ENCODE assay signal across 20 cellular contexts in genomic region chr5:157210652-157211051, GRCh38. TPM values are rescaled to one million over a fixed set of nuclear protein-coding genes. Genes with fewer than 3 reads are reported as not detected.
DNase-seq lines count a peak whose midpoint lies in the region; ATAC-seq and TF ChIP-seq lines count a peak whose summit lies in the region.
"Not testable (repeated sequence)": the region's sequence is repeated elsewhere in the genome, so short reads cannot be mapped to it uniquely, and the experiment has no call there.
"Had no signal": no experiment of that assay in that cellular context is flagged by ENCODE, and none has a peak within 500 bp of the region (broad histone marks: within the 10 kb centered on the region; RNA-seq: fewer than 3 reads in every experiment).

No MANE protein-coding gene starts in this region.

- H3K36me3 ChIP-seq in CD8-positive, alpha-beta T cell (ENCODE audit: insufficient read depth, low read length) = peaks cover 66% of the 10 kb centered on the region
- H3K36me3 ChIP-seq in naive thymus-derived CD4-positive, alpha-beta T cell (ENCODE audit: control insufficient read depth in 2 of 3, insufficient read depth in 3 of 3, low read length in 3 of 3) = peaks cover 29 to 86% (median 31%) of the 10 kb centered on the region in 3 experiments

- ATAC-seq in CD8-positive, alpha-beta T cell = peak; percentile 49
- not testable (repeated sequence) for ATAC-seq in activated CD4-positive, alpha-beta T cell treated with anti-CD3 and anti-CD28 coated beads for 36 hours; activated T-helper 17 cell treated with anti-CD3 and anti-CD28 coated beads, Interleukin-2, amount 50 U/mL, for 72 hours (replicated peaks); stimulated activated naive CD8-positive, alpha-beta T cell treated with anti-CD3 and anti-CD28 coated beads, Interleukin-15, amount 100 ng/mL, for 72 hours
- ATAC-seq in naive thymus-derived CD4-positive, alpha-beta T cell = peak; percentile 38

- not testable (repeated sequence) for H3K4me3 ChIP-seq in CD8-positive, alpha-beta T cell (ENCODE audit: low read depth, low read length); NB4 (ENCODE audit: low read depth, low read length); naive thymus-derived CD4-positive, alpha-beta T cell (ENCODE audit: low read length)

- H3K27ac Mint-ChIP-seq in CD8-positive, alpha-beta T cell = peak overlapping the region; percentile 87
- H3K27ac Mint-ChIP-seq in activated CD4-positive, alpha-beta T cell treated with anti-CD3 and anti-CD28 coated beads for 36 hours = peak overlapping the region; percentile 44
- H3K27ac Mint-ChIP-seq in activated T-helper 17 cell treated with anti-CD3 and anti-CD28 coated beads, Interleukin-2, amount 50 U/mL, for 72 hours = peak overlapping the region; percentile 31
- H3K27ac Mint-ChIP-seq in naive thymus-derived CD4-positive, alpha-beta T cell = peak overlapping the region; percentile 71 to 98 (median 89)
- peak overlapping the region; percentile 12 to 85 for H3K27ac Mint-ChIP-seq in stimulated activated naive CD8-positive, alpha-beta T cell treated with anti-CD3 and anti-CD28 coated beads, Interleukin-15, amount 100 ng/mL, for 72 hours

- not testable (repeated sequence) for TF ChIP-seq CTCF in CD8-positive, alpha-beta T cell (IDR thresholded peaks at IDR 0.05); NB4 (IDR thresholded peaks at IDR 0.05; ENCODE audit: low read depth, low read length)

- POLR2A ChIA-PET in CD8-positive, alpha-beta T cell (lab: Charles Lee) = interaction anchor here (2.1 kb wide), 1 partner anchor 17 kb away, joined by 6 read pairs; no protein-coding TSS in a partner anchor
- POLR2A ChIA-PET in activated CD4-positive, alpha-beta T cell treated with anti-CD3 and anti-CD28 coated beads for 36 hours (lab: Charles Lee) = not testable (repeated sequence)
- POLR2A ChIA-PET in naive thymus-derived CD4-positive, alpha-beta T cell (lab: Charles Lee) = interaction anchor here (0.7 to 4.0 kb wide), 5 partner anchors 14 to 63 kb away, joined by 3 to 13 read pairs (median 7); no protein-coding TSS in a partner anchor

- CTCF ChIA-PET in CD8-positive, alpha-beta T cell (lab: Charles Lee); naive thymus-derived CD4-positive, alpha-beta T cell (lab: Charles Lee): not testable (repeated sequence)
- CTCF ChIA-PET in activated CD4-positive, alpha-beta T cell treated with anti-CD3 and anti-CD28 coated beads for 36 hours (lab: Charles Lee) = interaction anchor here (0.6 to 1.2 kb wide), 3 partner anchors 21 to 57 kb away, joined by 3 read pairs; no protein-coding TSS in a partner anchor

- peak overlapping the region; percentile 45 for H3K4me3 Mint-ChIP-seq in CD8-positive, alpha-beta T cell
- not testable (repeated sequence) for H3K4me3 Mint-ChIP-seq in activated CD4-positive, alpha-beta T cell treated with anti-CD3 and anti-CD28 coated beads for 36 hours
- peak overlapping the region; percentile 74 for H3K4me3 Mint-ChIP-seq in activated T-helper 17 cell treated with anti-CD3 and anti-CD28 coated beads, Interleukin-2, amount 50 U/mL, for 72 hours
- peak overlapping the region; percentile 30 to 89 (median 58) for H3K4me3 Mint-ChIP-seq in naive thymus-derived CD4-positive, alpha-beta T cell
- H3K4me3 Mint-ChIP-seq in stimulated activated naive CD8-positive, alpha-beta T cell treated with anti-CD3 and anti-CD28 coated beads, Interleukin-15, amount 100 ng/mL, for 72 hours = peak overlapping the region in 1 of 2 donors; percentile 40

- peaks cover 94% of the 10 kb centered on the region for H3K4me1 ChIP-seq in CD8-positive, alpha-beta T cell (ENCODE audit: insufficient read depth, low read length)
- H3K4me1 ChIP-seq in naive thymus-derived CD4-positive, alpha-beta T cell (ENCODE audit: control insufficient read depth in 2 of 2, insufficient read depth in 2 of 2, low read length in 2 of 2) = peaks cover 75 to 91% of the 10 kb centered on the region in 2 donors

- not testable (repeated sequence) for H3K27me3 ChIP-seq in CD8-positive, alpha-beta T cell (ENCODE audit: insufficient read depth, low read length); naive thymus-derived CD4-positive, alpha-beta T cell (ENCODE audit: control insufficient read depth in 2 of 2, insufficient read depth in 2 of 2, low read length in 2 of 2)

- not testable (repeated sequence) for H3K9me3 Mint-ChIP-seq in CD8-positive, alpha-beta T cell; activated CD4-positive, alpha-beta T cell treated with anti-CD3 and anti-CD28 coated beads for 36 hours (ENCODE audit: low read depth); activated T-helper 17 cell treated with anti-CD3 and anti-CD28 coated beads, Interleukin-2, amount 50 U/mL, for 72 hours; naive thymus-derived CD4-positive, alpha-beta T cell; stimulated activated naive CD8-positive, alpha-beta T cell treated with anti-CD3 and anti-CD28 coated beads, Interleukin-15, amount 100 ng/mL, for 72 hours

- H3K27me3 Mint-ChIP-seq in CD8-positive, alpha-beta T cell (ENCODE audit: low read depth); activated CD4-positive, alpha-beta T cell treated with anti-CD3 and anti-CD28 coated beads for 36 hours; activated T-helper 17 cell treated with anti-CD3 and anti-CD28 coated beads, Interleukin-2, amount 50 U/mL, for 72 hours; naive thymus-derived CD4-positive, alpha-beta T cell; stimulated activated naive CD8-positive, alpha-beta T cell treated with anti-CD3 and anti-CD28 coated beads, Interleukin-15, amount 100 ng/mL, for 72 hours: not testable (repeated sequence)

- TF ChIP-seq POLR2A in NB4 (IDR thresholded peaks at IDR 0.05; ENCODE audit: extremely low read depth, insufficient read length) = not testable (repeated sequence)

- not testable (repeated sequence) for DNase-seq in CD8-positive, alpha-beta T cell; activated CD4-positive, alpha-beta T cell treated with anti-CD3 and anti-CD28 coated beads for 36 hours; stimulated activated naive CD8-positive, alpha-beta T cell treated with anti-CD3 and anti-CD28 coated beads, Interleukin-15, amount 100 ng/mL, for 72 hours
- DNase-seq in NB4 (ENCODE audit: low read depth) (peak; percentile 21), amniotic epithelial cell (ENCODE audit: low read depth) (peak; percentile 53), fibroblast of gingiva (ENCODE audit: low read depth) (peak; percentile 71)
- DNase-seq in naive thymus-derived CD4-positive, alpha-beta T cell = peak in 2 of 9 donors; percentile 50 to 51

- intact Hi-C loops in CD8-positive, alpha-beta T cell (cut with DNase I, micrococcal nuclease) = loop anchor here in 1 of 2 experiments (1.0 kb wide), 1 partner anchor 11 kb away; no protein-coding TSS in a partner anchor
- intact Hi-C loops in activated CD4-positive, alpha-beta T cell treated with anti-CD3 and anti-CD28 coated beads for 36 hours (cut with DNase I, micrococcal nuclease) = loop anchor here in 1 of 2 experiments (10.0 kb wide), 1 partner anchor 186 kb away; no protein-coding TSS in a partner anchor
- intact Hi-C loops in naive thymus-derived CD4-positive, alpha-beta T cell (cut with micrococcal nuclease) = not testable (repeated sequence)

- not testable (repeated sequence) for H3K9me3 ChIP-seq in CD8-positive, alpha-beta T cell (ENCODE audit: low read length); naive thymus-derived CD4-positive, alpha-beta T cell (ENCODE audit: control insufficient read depth in 2 of 3, low read length in 3 of 3)

- H3K27ac ChIP-seq in CD8-positive, alpha-beta T cell (ENCODE audit: low read depth, low read length) = peak overlapping the region; percentile 20
- H3K27ac ChIP-seq in naive thymus-derived CD4-positive, alpha-beta T cell (ENCODE audit: low read depth, low read length) = peak overlapping the region; percentile 57

- H3K36me3 Mint-ChIP-seq in CD8-positive, alpha-beta T cell = peaks cover 92% of the 10 kb centered on the region
- peaks cover 96% of the 10 kb centered on the region for H3K36me3 Mint-ChIP-seq in activated CD4-positive, alpha-beta T cell treated with anti-CD3 and anti-CD28 coated beads for 36 hours (ENCODE audit: low read depth)
- peaks cover 100% of the 10 kb centered on the region for H3K36me3 Mint-ChIP-seq in activated T-helper 17 cell treated with anti-CD3 and anti-CD28 coated beads, Interleukin-2, amount 50 U/mL, for 72 hours (ENCODE audit: low read depth)
- H3K36me3 Mint-ChIP-seq in naive thymus-derived CD4-positive, alpha-beta T cell = peaks cover 39 to 81% (median 74%) of the 10 kb centered on the region in 5 donors

- peaks cover 92% of the 10 kb centered on the region for H3K4me1 Mint-ChIP-seq in CD8-positive, alpha-beta T cell (ENCODE audit: low read depth)
- H3K4me1 Mint-ChIP-seq in activated CD4-positive, alpha-beta T cell treated with anti-CD3 and anti-CD28 coated beads for 36 hours = peaks cover 95% of the 10 kb centered on the region
- H3K4me1 Mint-ChIP-seq in activated T-helper 17 cell treated with anti-CD3 and anti-CD28 coated beads, Interleukin-2, amount 50 U/mL, for 72 hours = peaks cover 66% of the 10 kb centered on the region
- H3K4me1 Mint-ChIP-seq in naive thymus-derived CD4-positive, alpha-beta T cell = peaks cover 42 to 100% (median 96%) of the 10 kb centered on the region in 7 donors
- H3K4me1 Mint-ChIP-seq in stimulated activated naive CD8-positive, alpha-beta T cell treated with anti-CD3 and anti-CD28 coated beads, Interleukin-15, amount 100 ng/mL, for 72 hours = peaks cover 99% of the 10 kb centered on the region

RNA-seq across cellular contexts. Expression of gene ITK, which starts 30.0 kb away (rescaled TPM):
- total RNA-seq in CD8-positive, alpha-beta T cell = 100 to 1,000 TPM; 222 to 231 TPM
- 100 to 1,000 TPM; 208 to 249 TPM for total RNA-seq in activated CD4-positive, alpha-beta T cell treated with anti-CD3 and anti-CD28 coated beads for 36 hours
- 100 to 1,000 TPM; 144 to 277 TPM for total RNA-seq in activated T-helper 17 cell treated with anti-CD3 and anti-CD28 coated beads, Interleukin-2, amount 50 U/mL, for 72 hours
- 100 to 1,000 TPM; 278 to 481 (median 324) TPM for total RNA-seq in naive thymus-derived CD4-positive, alpha-beta T cell
- 100 to 1,000 TPM; 183 to 245 TPM for polyA plus RNA-seq in naive thymus-derived CD4-positive, alpha-beta T cell
- total RNA-seq: Calu3, foreskin keratinocyte, HT1080, OCI-LY7, SJCRH30 had no signal
- polyA plus RNA-seq: BJ, foreskin keratinocyte, keratinocyte had no signal

RNA-seq across cellular contexts. Expression of gene GARIN3, which starts 44.6 kb away (rescaled TPM):
- not detected for total RNA-seq in CD8-positive, alpha-beta T cell
- under 1 TPM; 0.79 to 0.82 TPM for total RNA-seq in activated CD4-positive, alpha-beta T cell treated with anti-CD3 and anti-CD28 coated beads for 36 hours
- under 1 TPM; 0.09 to 0.85 TPM for total RNA-seq in activated T-helper 17 cell treated with anti-CD3 and anti-CD28 coated beads, Interleukin-2, amount 50 U/mL, for 72 hours
- total RNA-seq in naive thymus-derived CD4-positive, alpha-beta T cell = not detected
- polyA plus RNA-seq in naive thymus-derived CD4-positive, alpha-beta T cell = under 1 TPM in 1 of 2 donors, not detected in 1; 0.07 TPM
- total RNA-seq: Calu3, colonic mucosa, foreskin keratinocyte, H9, HT1080, left ventricle myocardium superior, mesothelial cell of epicardium, OCI-LY7, sigmoid colon, SJCRH30 had no signal
- polyA plus RNA-seq: BJ, foreskin keratinocyte, keratinocyte, sigmoid colon had no signal

RNA-seq across cellular contexts. Expression of gene CYFIP2, which starts 55.3 kb away (rescaled TPM):
- 100 to 1,000 TPM; 270 to 304 TPM for total RNA-seq in CD8-positive, alpha-beta T cell
- total RNA-seq in activated CD4-positive, alpha-beta T cell treated with anti-CD3 and anti-CD28 coated beads for 36 hours = 100 to 1,000 TPM; 277 to 526 TPM
- total RNA-seq in activated T-helper 17 cell treated with anti-CD3 and anti-CD28 coated beads, Interleukin-2, amount 50 U/mL, for 72 hours = 100 to 1,000 TPM; 269 to 291 TPM
- 100 to 1,000 TPM; 386 to 449 (median 401) TPM for total RNA-seq in naive thymus-derived CD4-positive, alpha-beta T cell
- 100 to 1,000 TPM; 522 to 755 TPM for polyA plus RNA-seq in naive thymus-derived CD4-positive, alpha-beta T cell

Comparison
In these comparisons a context has a peak if more than half of its experiments do, and no peak if none do; other contexts are left out.
1. H3K27ac Mint-ChIP-seq: peak in every context shown above with its lines; median percentile 89 in naive thymus-derived CD4-positive, alpha-beta T cell; 87 in CD8-positive, alpha-beta T cell; 48 in stimulated activated naive CD8-positive, alpha-beta T cell treated with anti-CD3 and anti-CD28 coated beads, Interleukin-15, amount 100 ng/mL, for 72 hours; 44 in activated CD4-positive, alpha-beta T cell treated with anti-CD3 and anti-CD28 coated beads for 36 hours; 31 in activated T-helper 17 cell treated with anti-CD3 and anti-CD28 coated beads, Interleukin-2, amount 50 U/mL, for 72 hours.